ENCODE assay signal across 8 cellular contexts in genomic region chr19:45884682-45885555, GRCh38. TPM values are rescaled to one million over a fixed set of nuclear protein-coding genes. Genes with fewer than 3 reads are reported as not detected.
DNase-seq lines count a peak whose midpoint lies in the region; ATAC-seq and TF ChIP-seq lines count a peak whose summit lies in the region.

No MANE protein-coding gene starts in this region.

- peaks cover 3% of the 10 kb centered on the region for H3K36me3 Mint-ChIP-seq in activated naive CD8-positive, alpha-beta T cell treated with anti-CD3 and anti-CD28 coated beads for 36 hours

- H3K27me3 Mint-ChIP-seq in activated naive CD8-positive, alpha-beta T cell treated with anti-CD3 and anti-CD28 coated beads for 36 hours = no peaks in the 10 kb centered on the region

- H3K4me3 ChIP-seq in kidney epithelial cell (ENCODE audit: low read depth, low read length) = peak overlapping the region; percentile 81

- TF ChIP-seq CTCF in kidney epithelial cell (IDR thresholded peaks at IDR 0.05; ENCODE audit: insufficient read depth, low read length, poor library complexity, severe bottlenecking) = no peak

- H3K27ac Mint-ChIP-seq in activated naive CD8-positive, alpha-beta T cell treated with anti-CD3 and anti-CD28 coated beads for 36 hours = no peak overlapping the region

- ATAC-seq in HG03354 (IDR thresholded peaks at IDR 0.05; ENCODE audit: poor library complexity, severe bottlenecking, unreplicated experiment) = peak; percentile 1

- no peaks in the 10 kb centered on the region for H3K27me3 ChIP-seq in kidney epithelial cell (ENCODE audit: control insufficient read depth, insufficient read depth, low read length)

- H3K36me3 ChIP-seq in kidney epithelial cell (ENCODE audit: control insufficient read depth, insufficient read depth, low read length) = peaks cover 1% of the 10 kb centered on the region

- peak overlapping the region; percentile 79 for H3K27ac ChIP-seq in substantia nigra (ENCODE audit: low read depth, low read length, poor library complexity, severe bottlenecking)

- peaks cover 21% of the 10 kb centered on the region for H3K4me1 Mint-ChIP-seq in activated naive CD8-positive, alpha-beta T cell treated with anti-CD3 and anti-CD28 coated beads for 36 hours

- DNase-seq in GM03348 (ENCODE audit: low spot score) (peak; percentile 23), kidney epithelial cell (ENCODE audit: low read depth) (no peak), substantia nigra (lab: John Stamatoyannopoulos, UW) (peak in 3 of 49 donors; percentile 21 to 58 (median 25)), CD1c-positive myeloid dendritic cell (ENCODE audit: extremely low spot score) (no peak), NCI-H2029 treated with DMSO at 0.1 percent for 48 hours (lab: John Stamatoyannopoulos, UW) (no peak), SHP77 treated with DMSO at 0.1 percent for 48 hours (lab: John Stamatoyannopoulos, UW) (no peak)
- peak; percentile 72 for DNase-seq in activated naive CD8-positive, alpha-beta T cell treated with anti-CD3 and anti-CD28 coated beads for 36 hours

- no peaks in the 10 kb centered on the region for H3K9me3 Mint-ChIP-seq in activated naive CD8-positive, alpha-beta T cell treated with anti-CD3 and anti-CD28 coated beads for 36 hours

- peak overlapping the region; percentile 71 for H3K4me3 Mint-ChIP-seq in activated naive CD8-positive, alpha-beta T cell treated with anti-CD3 and anti-CD28 coated beads for 36 hours

RNA-seq across cellular contexts. Expression of gene IRF2BP1, which starts 1.0 kb away (rescaled TPM):
- 10 to 100 TPM; 18.5 to 19.5 TPM for total RNA-seq in activated naive CD8-positive, alpha-beta T cell treated with anti-CD3 and anti-CD28 coated beads for 36 hours
- total RNA-seq in kidney epithelial cell = 32.9 and 36.4 TPM in 2 replicates

RNA-seq across cellular contexts. Expression of gene MYPOP, which starts 17.5 kb away (rescaled TPM):
- 1 to 10 TPM; 3.9 TPM for total RNA-seq in activated naive CD8-positive, alpha-beta T cell treated with anti-CD3 and anti-CD28 coated beads for 36 hours
- total RNA-seq in kidney epithelial cell = 3.0 and 8.0 TPM in 2 replicates

RNA-seq across cellular contexts. Expression of gene FOXA3, which starts 20.8 kb away (rescaled TPM):
- total RNA-seq in activated naive CD8-positive, alpha-beta T cell treated with anti-CD3 and anti-CD28 coated beads for 36 hours = under 1 TPM; 0.28 to 0.39 TPM
- 0.14 and 0.50 TPM in 2 replicates for total RNA-seq in kidney epithelial cell

RNA-seq across cellular contexts. Expression of gene SYMPK, which starts 22.0 kb away (rescaled TPM):
- 100 to 1,000 TPM; 104 to 109 TPM for total RNA-seq in activated naive CD8-positive, alpha-beta T cell treated with anti-CD3 and anti-CD28 coated beads for 36 hours
- total RNA-seq in kidney epithelial cell = 32.2 and 52.0 TPM in 2 replicates

RNA-seq across cellular contexts. Expression of gene NANOS2, which starts 29.7 kb away (rescaled TPM):
- total RNA-seq in activated naive CD8-positive, alpha-beta T cell treated with anti-CD3 and anti-CD28 coated beads for 36 hours = not detected
- not detected in 2 replicates for total RNA-seq in kidney epithelial cell

Comparison
In these comparisons a context has a peak if more than half of its experiments do, and no peak if none do; other contexts are left out.
1. DNase-seq: peak in GM03348 (single experiment) and activated naive CD8-positive, alpha-beta T cell treated with anti-CD3 and anti-CD28 coated beads for 36 hours (single experiment); none in kidney epithelial cell (single experiment), CD1c-positive myeloid dendritic cell (single experiment), NCI-H2029 treated with DMSO at 0.1 percent for 48 hours (single experiment) and SHP77 treated with DMSO at 0.1 percent for 48 hours (single experiment).